9 cellular contexts compared by ENCODE assay signal in genomic region chr1:26784023-26784871, GRCh38. TPM values are rescaled to one million over a fixed set of nuclear protein-coding genes. Genes with fewer than 3 reads are reported as not detected.
DNase-seq lines count a peak whose midpoint lies in the region; ATAC-seq and TF ChIP-seq lines count a peak whose summit lies in the region.
"Had no signal": no experiment of that assay in that cellular context is flagged by ENCODE, and none has a peak within 500 bp of the region (broad histone marks: within the 10 kb centered on the region; RNA-seq: fewer than 3 reads in every experiment).

No MANE protein-coding gene starts in this region.

- H3K27ac Mint-ChIP-seq in nephron progenitor cell, result peak overlapping the region; percentile 86

- H3K4me3 ChIP-seq in Peyer's patch, result no peak overlapping the region
- H3K4me3 ChIP-seq in esophagus squamous epithelium, result no peak overlapping the region

- peaks cover 69% of the 10 kb centered on the region for H3K4me1 Mint-ChIP-seq in nephron progenitor cell

- H3K27me3 Mint-ChIP-seq in nephron progenitor cell (ENCODE audit: low read depth, poor library complexity), result no peaks in the 10 kb centered on the region

- no peak overlapping the region for H3K4me3 Mint-ChIP-seq in nephron progenitor cell

- WGBS in esophagus squamous epithelium, 2 donors, result 100% methylated on average over 1 to 2 of the region's 2 CpGs

- TF ChIP-seq POLR2A in Peyer's patch (IDR thresholded peaks at IDR 0.05) (no peak), esophagus squamous epithelium (IDR thresholded peaks at IDR 0.05) (no peak)

- H3K36me3 ChIP-seq in Peyer's patch (peaks cover 0 to 27% (median 0%) of the 10 kb centered on the region in 3 donors), esophagus squamous epithelium (peaks cover 14 to 35% (median 19%) of the 10 kb centered on the region in 3 donors)

- peaks cover 30% of the 10 kb centered on the region for H3K36me3 Mint-ChIP-seq in nephron progenitor cell (ENCODE audit: low read depth)

- TF ChIP-seq CTCF in Peyer's patch (IDR thresholded peaks at IDR 0.05) (no peak), esophagus squamous epithelium (IDR thresholded peaks at IDR 0.05) (no peak), nephron progenitor cell (IDR thresholded peaks at IDR 0.05) (no peak)

- intact Hi-C loops in esophagus squamous epithelium (cut with DNase I), result loop anchor here (10.0 kb wide), 1 partner anchor 279 kb away; no protein-coding TSS in a partner anchor

- peaks cover 11 to 49% (median 18%) of the 10 kb centered on the region in 4 donors for H3K4me1 ChIP-seq in Peyer's patch
- H3K4me1 ChIP-seq in esophagus squamous epithelium, result peaks cover 28 to 65% (median 35%) of the 10 kb centered on the region in 3 donors

- H3K27me3 ChIP-seq in Peyer's patch, result no peaks in the 10 kb centered on the region
- H3K27me3 ChIP-seq in esophagus squamous epithelium, result no peaks in the 10 kb centered on the region

- peak; percentile 14 for DNase-seq in NCI-H2171 treated with DMSO at 0.1 percent for 48 hours (lab: John Stamatoyannopoulos, UW)
- no peak for DNase-seq in NCI-H2171 (lab: John Stamatoyannopoulos, UW)
- DNase-seq in Peyer's patch, result peak in 1 of 3 donors; percentile 66
- no peak for DNase-seq in esophagus squamous epithelium (lab: John Stamatoyannopoulos, UW)
- DNase-seq in nephron progenitor cell, result no peak
- no peak for DNase-seq in middle frontal gyrus (ENCODE audit: extremely low spot score, low spot score)
- DNase-seq in NCI-H446 treated with DMSO at 0.1 percent for 48 hours (lab: John Stamatoyannopoulos, UW), result no peak

- ATAC-seq in HG03280 (IDR thresholded peaks at IDR 0.05; ENCODE audit: unreplicated experiment), result no peak

- no peaks in the 10 kb centered on the region for H3K9me3 ChIP-seq in Peyer's patch
- H3K9me3 ChIP-seq in esophagus squamous epithelium, result no peaks in the 10 kb centered on the region

- peak overlapping the region; percentile 21 to 98 (median 58) for H3K27ac ChIP-seq in Peyer's patch
- peak overlapping the region; percentile 31 to 99 (median 90) for H3K27ac ChIP-seq in esophagus squamous epithelium
- H3K27ac ChIP-seq: C4-2B had no signal

- H3K9me3 Mint-ChIP-seq in nephron progenitor cell, result no peaks in the 10 kb centered on the region

RNA-seq across cellular contexts. Expression of gene PIGV, which starts 3.5 kb away (rescaled TPM):
- total RNA-seq in Peyer's patch, result 10 to 100 TPM in 3 of 4 donors, 1 to 10 TPM in 1; 9.9 to 24.5 (median 18.1) TPM
- 10 to 100 TPM in 3 of 4 donors, 1 to 10 TPM in 1; 9.9 to 20.9 (median 13.1) TPM for total RNA-seq in esophagus squamous epithelium

RNA-seq across cellular contexts. Expression of gene ZDHHC18, which starts 42.2 kb away (rescaled TPM):
- 10 to 100 TPM; 12.4 to 40.3 (median 29.0) TPM for total RNA-seq in Peyer's patch
- total RNA-seq in esophagus squamous epithelium, result 10 to 100 TPM; 24.5 to 34.4 (median 29.4) TPM
